20 cellular contexts compared by ENCODE assay signal in the genomic region with DNA sequence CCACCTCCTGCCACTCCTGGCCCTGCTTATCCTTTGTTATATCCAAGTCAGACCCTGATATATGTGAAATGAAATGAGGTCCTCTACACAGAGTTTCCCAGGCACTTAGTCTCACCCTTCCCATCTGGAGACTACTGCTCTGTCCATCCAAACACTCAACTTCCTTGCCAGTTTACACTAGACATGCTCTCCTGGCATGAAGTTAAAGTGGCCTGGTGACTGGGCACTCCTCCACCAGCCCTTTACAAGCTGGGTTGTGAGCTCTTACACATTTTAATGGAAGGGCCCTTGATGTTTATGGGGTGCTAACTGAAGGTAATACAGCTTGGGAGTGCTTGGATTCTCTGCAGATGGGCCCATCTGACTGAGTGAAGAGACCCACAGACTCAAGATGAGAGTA.
"Had no signal": no experiment of that assay in that cellular context is flagged by ENCODE, and none has a peak within 500 bp of the region (broad histone marks: within the 10 kb centered on the region; RNA-seq: fewer than 3 reads in every experiment).

No MANE protein-coding gene starts in this region.

- DNase-seq: activated B cell treated with CpG ODN at 0.5 μM for 24 hours; activated CD4-positive, alpha-beta memory T cell treated with anti-CD3 and anti-CD28 coated beads for 36 hours; activated CD4-positive, alpha-beta T cell treated with anti-CD3 and anti-CD28 coated beads for 4 hours; activated gamma-delta T cell treated with Interleukin-2 at 50 U/mL for 16 hours; activated T-cell treated with anti-CD3 and anti-CD28 coated beads for 4 hours; dermis blood vessel endothelial cell; effector memory CD4-positive, alpha-beta T cell; naive thymus-derived CD4-positive, alpha-beta T cell; ovary; psoas muscle; right lobe of liver; stimulated activated CD4-positive, alpha-beta T cell treated with anti-CD3 and anti-CD28 coated beads, Interleukin-4, amount 100 ng/mL, for 4 hours; T-cell; T-helper 9 cell had no signal

- H3K27ac ChIP-seq: cardiac muscle cell, neural progenitor cell, ovary, psoas muscle, right lobe of liver, thoracic aorta had no signal

- H3K4me2 ChIP-seq: neural progenitor cell, smooth muscle cell had no signal

- ATAC-seq: naive thymus-derived CD4-positive, alpha-beta T cell; psoas muscle; right lobe of liver; stimulated activated memory B cell treated with anti-CD40 and anti-IgM and Interleukin-4, amounts not matched to agents 10 μg/mL and 1 μg/mL and 100 μg/mL, for 72 hours; T-cell had no signal

- H3K4me1 ChIP-seq: psoas muscle, right lobe of liver had no signal

- H3K27me3 ChIP-seq: cardiac muscle cell, esophagus muscularis mucosa, neural progenitor cell, ovary, right lobe of liver had no signal

- H2AFZ ChIP-seq: neural progenitor cell had no signal

- H3K4me3 ChIP-seq: cardiac muscle cell, esophagus muscularis mucosa, neural progenitor cell, ovary, psoas muscle, right lobe of liver, smooth muscle cell, thoracic aorta had no signal

- H3K9me3 ChIP-seq: esophagus muscularis mucosa, ovary, psoas muscle, right lobe of liver, thoracic aorta had no signal

- H3K36me3 ChIP-seq: cardiac muscle cell, esophagus muscularis mucosa, neural progenitor cell, ovary, right lobe of liver, thoracic aorta had no signal
